Comparison of ENCODE assay signal across 9 cellular contexts in the genomic region with DNA sequence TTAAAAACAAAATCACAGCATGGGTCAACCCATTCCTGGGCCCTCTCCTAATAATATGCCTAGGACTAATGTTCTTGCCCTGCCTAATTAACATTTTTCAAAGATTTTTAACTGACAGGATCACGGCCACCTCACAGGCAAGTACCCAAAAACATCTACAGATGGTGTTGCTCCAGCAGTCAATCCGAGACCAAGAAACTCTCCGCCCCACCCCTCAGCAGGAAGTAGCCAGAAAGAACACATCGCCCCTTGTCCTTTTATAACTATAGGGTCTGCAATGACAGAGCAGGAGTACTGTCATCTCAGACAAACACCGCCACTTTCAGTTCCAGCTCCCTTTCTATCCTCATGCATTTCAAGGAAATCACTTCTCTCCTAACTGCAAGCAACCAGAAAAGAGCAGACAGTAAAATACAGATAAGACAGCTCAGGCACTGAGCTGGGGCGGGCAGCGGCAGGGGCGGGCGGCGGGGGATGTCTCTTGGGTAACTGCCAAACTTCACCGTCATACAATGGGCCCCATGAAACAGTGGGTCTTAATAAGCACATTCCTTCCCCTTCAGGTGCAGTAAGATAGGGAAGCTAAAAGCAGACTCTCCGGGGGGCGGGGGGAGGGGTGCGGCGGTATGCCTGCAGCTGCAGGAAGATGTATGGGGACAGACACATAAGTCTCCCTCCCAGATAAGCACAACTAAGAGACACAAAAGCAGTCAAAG.
A peak's percentile ranks its signal among the peaks of the same experiment; 100 is the strongest.
DNase-seq lines count a peak whose midpoint lies in the region; ATAC-seq and TF ChIP-seq lines count a peak whose summit lies in the region.
"Had no signal": no experiment of that assay in that cellular context is flagged by ENCODE, and none has a peak within 500 bp of the region (broad histone marks: within the 10 kb centered on the region; RNA-seq: fewer than 3 reads in every experiment).

No MANE protein-coding gene starts in this region.

- no peaks in the 10 kb centered on the region for H3K9me3 ChIP-seq in Peyer's patch
- no peaks in the 10 kb centered on the region for H3K9me3 ChIP-seq in PC-9 (ENCODE audit: insufficient read depth, low read depth)
- H3K9me3 ChIP-seq: upper lobe of left lung had no signal

- H3K79me2 ChIP-seq in PC-9 (ENCODE audit: low read depth) = no peaks in the 10 kb centered on the region

- no peak overlapping the region for H3K27ac Mint-ChIP-seq in Calu3 (ENCODE audit: unreplicated experiment)
- H3K27ac Mint-ChIP-seq in activated CD8-positive, alpha-beta T cell treated with anti-CD3 and anti-CD28 coated beads, Interleukin-2, amount 10 ng/mL, durations not matched to agents 7 days and 5 days = peak overlapping the region; percentile 63
- H3K27ac Mint-ChIP-seq in mesothelial cell of epicardium = peak overlapping the region; percentile 97

- CTCF ChIA-PET in Calu3 (lab: Charles Lee) = interaction anchor here (0.7 kb wide), 1 partner anchor 45 kb away, joined by 3 read pairs; no protein-coding TSS in a partner anchor
- CTCF ChIA-PET in activated CD8-positive, alpha-beta T cell treated with anti-CD3 and anti-CD28 coated beads, Interleukin-2, amount 10 ng/mL, durations not matched to agents 7 days and 5 days (lab: Charles Lee) = interaction anchor here (0.6 kb wide), 1 partner anchor 10 kb away, joined by 3 read pairs; no protein-coding TSS in a partner anchor
- CTCF ChIA-PET in PC-9 (lab: Charles Lee) = no interaction called here

- no peak for TF ChIP-seq CTCF in Calu3 (IDR thresholded peaks at IDR 0.05; ENCODE audit: unreplicated experiment)
- TF ChIP-seq CTCF in mesothelial cell of epicardium (IDR thresholded peaks at IDR 0.05; ENCODE audit: unreplicated experiment) = no peak
- TF ChIP-seq CTCF in Peyer's patch (IDR thresholded peaks at IDR 0.05) = no peak
- no peak for TF ChIP-seq CTCF in GM10266 (IDR thresholded peaks at IDR 0.05; ENCODE audit: control insufficient read depth, insufficient read depth, low read depth, missing control alignments)
- no peak for TF ChIP-seq CTCF in PC-9 (conservative IDR thresholded peaks at IDR 0.05)

- no peaks in the 10 kb centered on the region for H3K27me3 Mint-ChIP-seq in Calu3 (ENCODE audit: unreplicated experiment)
- H3K27me3 Mint-ChIP-seq in activated CD8-positive, alpha-beta T cell treated with anti-CD3 and anti-CD28 coated beads, Interleukin-2, amount 10 ng/mL, durations not matched to agents 7 days and 5 days (ENCODE audit: low read depth) = no peaks in the 10 kb centered on the region
- no peaks in the 10 kb centered on the region for H3K27me3 Mint-ChIP-seq in mesothelial cell of epicardium (ENCODE audit: low read depth)

- no peaks in the 10 kb centered on the region for H3K36me3 ChIP-seq in Peyer's patch
- no peaks in the 10 kb centered on the region for H3K36me3 ChIP-seq in PC-9 (ENCODE audit: low read depth)
- H3K36me3 ChIP-seq: upper lobe of left lung had no signal

- H3K4me3 ChIP-seq in Peyer's patch (no peak overlapping the region), PC-9 (no peak overlapping the region)

- no peak overlapping the region for H3K27ac ChIP-seq in Peyer's patch
- no peak overlapping the region for H3K27ac ChIP-seq in PC-9
- H3K27ac ChIP-seq: upper lobe of left lung had no signal

- POLR2A ChIA-PET in activated CD8-positive, alpha-beta T cell treated with anti-CD3 and anti-CD28 coated beads, Interleukin-2, amount 10 ng/mL, durations not matched to agents 7 days and 5 days (lab: Charles Lee) = no interaction called here
- POLR2A ChIA-PET in PC-9 (lab: Charles Lee; ENCODE audit: unreplicated experiment) = no interaction called here

- no peak for DNase-seq in Calu3
- peak; percentile 20 for DNase-seq in activated CD8-positive, alpha-beta T cell treated with anti-CD3 and anti-CD28 coated beads, Interleukin-2, amount 10 ng/mL, durations not matched to agents 7 days and 5 days
- DNase-seq in mesothelial cell of epicardium (ENCODE audit: low spot score in 2 of 2, unreplicated experiment in 2 of 2) = peak in 1 of 2 experiments; percentile 37
- no peak for DNase-seq in foreskin melanocyte
- DNase-seq in Peyer's patch = no peak
- DNase-seq in GM10266 (ENCODE audit: extremely low spot score) = no peak
- DNase-seq in PC-9 = no peak

- no peaks in the 10 kb centered on the region for H3F3A ChIP-seq in PC-9 (ENCODE audit: insufficient read depth, low read depth)

- H4K20me1 ChIP-seq in PC-9 (ENCODE audit: insufficient read depth) = no peaks in the 10 kb centered on the region

- ATAC-seq in HG03354 (IDR thresholded peaks at IDR 0.05; ENCODE audit: poor library complexity, severe bottlenecking, unreplicated experiment) = peak; percentile 53
- no peak for ATAC-seq in activated CD8-positive, alpha-beta T cell treated with anti-CD3 and anti-CD28 coated beads, Interleukin-2, amount 10 ng/mL, durations not matched to agents 7 days and 5 days

- H3K9me3 Mint-ChIP-seq in Calu3 (ENCODE audit: low read depth, unreplicated experiment) (no peaks in the 10 kb centered on the region), mesothelial cell of epicardium (peaks cover 30% of the 10 kb centered on the region)
- no peaks in the 10 kb centered on the region for H3K9me3 Mint-ChIP-seq in activated CD8-positive, alpha-beta T cell treated with anti-CD3 and anti-CD28 coated beads, Interleukin-2, amount 10 ng/mL, durations not matched to agents 7 days and 5 days (ENCODE audit: insufficient read depth)

- H3K4me3 Mint-ChIP-seq in Calu3 (ENCODE audit: low read depth, unreplicated experiment) = peak overlapping the region; percentile 46
- peak overlapping the region; percentile 75 for H3K4me3 Mint-ChIP-seq in activated CD8-positive, alpha-beta T cell treated with anti-CD3 and anti-CD28 coated beads, Interleukin-2, amount 10 ng/mL, durations not matched to agents 7 days and 5 days
- peak overlapping the region; percentile 61 for H3K4me3 Mint-ChIP-seq in mesothelial cell of epicardium

- no peaks in the 10 kb centered on the region for H3K4me1 ChIP-seq in Peyer's patch
- H3K4me1 ChIP-seq in PC-9 (replicated peaks; ENCODE audit: insufficient read depth) = no peaks in the 10 kb centered on the region
- H3K4me1 ChIP-seq: upper lobe of left lung had no signal

- TF ChIP-seq POLR2A in Peyer's patch (IDR thresholded peaks at IDR 0.05) = no peak

- intact Hi-C loops in Calu3 (cut with micrococcal nuclease; ENCODE audit: unreplicated experiment) (no loop called here), PC-9 (cut with micrococcal nuclease; ENCODE audit: unreplicated experiment) (no loop called here)

- no peaks in the 10 kb centered on the region for H3K9me2 ChIP-seq in PC-9 (ENCODE audit: insufficient read depth)

- H3K27me3 ChIP-seq in Peyer's patch (no peaks in the 10 kb centered on the region), PC-9 (ENCODE audit: insufficient read depth, low read depth) (no peaks in the 10 kb centered on the region)
- H3K27me3 ChIP-seq: upper lobe of left lung had no signal

- H3K36me3 Mint-ChIP-seq in Calu3 (ENCODE audit: insufficient read depth, unreplicated experiment) (no peaks in the 10 kb centered on the region), mesothelial cell of epicardium (no peaks in the 10 kb centered on the region)
- H3K36me3 Mint-ChIP-seq in activated CD8-positive, alpha-beta T cell treated with anti-CD3 and anti-CD28 coated beads, Interleukin-2, amount 10 ng/mL, durations not matched to agents 7 days and 5 days (ENCODE audit: low read depth) = peaks cover 3% of the 10 kb centered on the region

- H3K4me1 Mint-ChIP-seq in Calu3 (ENCODE audit: low read depth, unreplicated experiment) (no peaks in the 10 kb centered on the region), mesothelial cell of epicardium (peaks cover 13% of the 10 kb centered on the region)
- peaks cover 7% of the 10 kb centered on the region for H3K4me1 Mint-ChIP-seq in activated CD8-positive, alpha-beta T cell treated with anti-CD3 and anti-CD28 coated beads, Interleukin-2, amount 10 ng/mL, durations not matched to agents 7 days and 5 days (ENCODE audit: low read depth)

- H3K4me2 ChIP-seq in PC-9 = no peak overlapping the region

- H2AFZ ChIP-seq in PC-9 = no peak overlapping the region

- BruUV-seq in Calu3 (replicated peaks; lab: Mats Ljungman, UMichigan) (no TSS peak), PC-9 (replicated peaks; lab: Mats Ljungman, UMichigan) (no TSS peak)
